Comparison of ENCODE assay signal across 8 cellular contexts in genomic region chr1:169483500-169483966, GRCh38. TPM values are rescaled to one million over a fixed set of nuclear protein-coding genes. Genes with fewer than 3 reads are reported as not detected.
DNase-seq lines count a peak whose midpoint lies in the region; TF ChIP-seq lines count a peak whose summit lies in the region.

No MANE protein-coding gene starts in this region.

- peaks cover 9% of the 10 kb centered on the region for H3K9me3 Mint-ChIP-seq in nephron progenitor cell

- no peak overlapping the region for H3K27ac Mint-ChIP-seq in nephron progenitor cell

- no peaks in the 10 kb centered on the region for H3K27me3 Mint-ChIP-seq in nephron progenitor cell (ENCODE audit: low read depth, poor library complexity)

- 83 to 84% methylated on average over 5 of the region's 5 CpGs for WGBS in ectodermal cell, 2 experiments

- H3K4me1 ChIP-seq in ectodermal cell (ENCODE audit: control insufficient read depth, insufficient read depth, low read length), result peaks cover 23% of the 10 kb centered on the region

- peaks cover 8% of the 10 kb centered on the region for H3K36me3 Mint-ChIP-seq in nephron progenitor cell (ENCODE audit: low read depth)

- no peak overlapping the region for H3K27ac ChIP-seq in ectodermal cell (ENCODE audit: insufficient read depth, low read depth, low read length, poor library complexity, severe bottlenecking)

- DNase-seq in DMS79 (lab: John Stamatoyannopoulos, UW), result peak; percentile 55
- DNase-seq in NCI-H2196 treated with DMSO at 0.1 percent for 48 hours (lab: John Stamatoyannopoulos, UW; ENCODE audit: unreplicated experiment), result peak; percentile 11
- DNase-seq in nephron progenitor cell, result no peak
- DNase-seq in AG20443 (ENCODE audit: low spot score), result no peak
- no peak for DNase-seq in effector CD8-positive, alpha-beta T cell (lab: John Stamatoyannopoulos, UW)
- DNase-seq in NCI-H1436 treated with DMSO at 0.1 percent for 48 hours (lab: John Stamatoyannopoulos, UW), result no peak
- no peak for DNase-seq in NOMO-1 treated with DMSO at 0.1 percent for 48 hours (lab: John Stamatoyannopoulos, UW; ENCODE audit: unreplicated experiment)

- no peaks in the 10 kb centered on the region for H3K27me3 ChIP-seq in ectodermal cell (ENCODE audit: control insufficient read depth, insufficient read depth, low read length, poor library complexity, severe bottlenecking)

- H3K9me3 ChIP-seq in ectodermal cell (ENCODE audit: control insufficient read depth, low read length), result no peaks in the 10 kb centered on the region

- H3K36me3 ChIP-seq in ectodermal cell (ENCODE audit: control insufficient read depth, insufficient read depth, low read length), result no peaks in the 10 kb centered on the region

- H3K4me3 ChIP-seq in ectodermal cell (ENCODE audit: insufficient read depth, low read depth, low read length), result peak overlapping the region; percentile 13

- H3K4me1 Mint-ChIP-seq in nephron progenitor cell, result peaks cover 51% of the 10 kb centered on the region

- TF ChIP-seq CTCF in nephron progenitor cell (IDR thresholded peaks at IDR 0.05), result no peak

- peak overlapping the region; percentile 98 for H3K4me3 Mint-ChIP-seq in nephron progenitor cell

RNA-seq across cellular contexts. Expression of gene SLC19A2, which starts 2.2 kb away (rescaled TPM):
- polyA plus RNA-seq in ectodermal cell (2013, experiment 1 of 4), result 14.6 TPM
- polyA plus RNA-seq in ectodermal cell (2013, experiment 2 of 4), result 14.5 TPM
- 10.6 TPM for polyA plus RNA-seq in ectodermal cell (2013, experiment 3 of 4)
- 13.5 TPM for polyA plus RNA-seq in ectodermal cell (2013, experiment 4 of 4)

RNA-seq across cellular contexts. Expression of gene CCDC181, which starts 56.3 kb away (rescaled TPM):
- 14.8 TPM for polyA plus RNA-seq in ectodermal cell (2013, experiment 1 of 4)
- polyA plus RNA-seq in ectodermal cell (2013, experiment 2 of 4), result 14.6 TPM
- polyA plus RNA-seq in ectodermal cell (2013, experiment 3 of 4), result 14.2 TPM
- 15.6 TPM for polyA plus RNA-seq in ectodermal cell (2013, experiment 4 of 4)

Comparison
In these comparisons a context has a peak if more than half of its experiments do, and no peak if none do; other contexts are left out.
1. DNase-seq: peak in DMS79 (single experiment) and NCI-H2196 treated with DMSO at 0.1 percent for 48 hours (single experiment); none in nephron progenitor cell (single experiment), AG20443 (single experiment), effector CD8-positive, alpha-beta T cell (single experiment), NCI-H1436 treated with DMSO at 0.1 percent for 48 hours (single experiment) and NOMO-1 treated with DMSO at 0.1 percent for 48 hours (single experiment).